8 cellular contexts compared by ENCODE assay signal in the genomic region with DNA sequence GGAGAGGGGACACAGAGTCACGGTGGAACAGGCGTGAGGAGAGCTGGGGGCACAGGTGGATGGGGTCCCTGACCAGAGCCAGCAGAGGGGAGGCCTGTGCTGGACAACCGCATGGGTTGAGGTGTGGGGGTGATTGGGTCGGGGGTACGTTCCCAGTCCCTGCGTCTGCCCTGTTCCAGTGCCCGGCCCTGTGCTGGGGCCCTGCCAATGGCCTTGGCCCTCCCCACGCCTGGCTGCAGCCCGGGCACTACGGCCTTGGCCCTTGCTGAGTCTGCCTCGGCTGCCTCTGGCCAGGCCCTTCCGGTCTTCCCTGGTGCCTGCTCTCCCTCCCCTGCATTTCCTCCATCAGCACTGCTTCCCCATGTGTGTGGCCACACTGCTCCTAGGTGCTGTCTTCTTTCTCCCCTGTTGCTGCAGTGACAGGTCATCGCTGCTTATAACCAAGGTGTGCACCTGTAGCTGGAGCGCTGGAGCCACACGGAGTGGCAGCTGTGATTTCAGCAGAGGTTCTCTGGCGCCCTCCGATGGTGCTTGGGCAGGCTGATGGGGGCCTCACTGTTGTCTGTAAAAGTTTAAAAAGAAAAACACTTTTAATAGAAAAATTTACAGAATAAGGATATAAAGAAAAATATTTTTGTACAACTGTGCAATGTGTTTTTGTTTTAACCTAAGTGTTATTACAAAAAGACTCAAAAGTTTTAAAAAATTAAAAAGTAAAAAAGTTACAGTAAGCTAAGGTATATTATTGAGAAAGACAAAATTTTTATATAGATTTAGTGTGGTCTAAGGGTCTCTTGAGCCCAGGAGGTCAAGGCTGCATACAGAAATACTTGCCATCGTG. TPM values are rescaled to one million over a fixed set of nuclear protein-coding genes. Genes with fewer than 3 reads are reported as not detected.
A peak's percentile ranks its signal among the peaks of the same experiment; 100 is the strongest.
DNase-seq lines count a peak whose midpoint lies in the region; ATAC-seq, FAIRE-seq and TF ChIP-seq lines count a peak whose summit lies in the region.

No MANE protein-coding gene starts in this region.

- peak; percentile 42 for DNase-seq in AG08396 (ENCODE audit: low spot score)
- peak; percentile 45 for DNase-seq in GM19238 (ENCODE audit: insufficient read length, low spot score)
- DNase-seq in NCI-H1092 (lab: John Stamatoyannopoulos, UW): peak; percentile 15
- DNase-seq in activated CD4-positive, alpha-beta T cell treated with anti-CD3 and anti-CD28 coated beads for 4 hours: peak; percentile 34 to 49
- DNase-seq in endothelial cell of umbilical vein (ENCODE audit: low read depth, low spot score): peak; percentile 30
- peak; percentile 43 for DNase-seq in natural killer cell
- no peak for DNase-seq in type B pancreatic cell (ENCODE audit: extremely low spot score, unreplicated experiment)
- DNase-seq in putamen (ENCODE audit: low spot score): no peak

- BruUV-seq in endothelial cell of umbilical vein (replicated peaks; lab: Mats Ljungman, UMichigan): no TSS peak

- H3K36me3 ChIP-seq in endothelial cell of umbilical vein (ENCODE audit: control insufficient read depth in 2 of 2, extremely low read depth in 1 of 2, insufficient read depth in 2 of 2, low read length in 2 of 2): no peaks in the 10 kb centered on the region

- no peak for TF ChIP-seq POLR2A in endothelial cell of umbilical vein (IDR thresholded peaks at IDR 0.05; ENCODE audit: low read depth, low read length)

- H3K9ac ChIP-seq in endothelial cell of umbilical vein (replicated peaks; ENCODE audit: extremely low read depth, insufficient read depth, low read length): no peak overlapping the region

- dilution Hi-C loops in endothelial cell of umbilical vein (cut with MboI; ENCODE audit: extremely low pct_ligation_motif_present, low sequenced_read_pairs): loop anchor here (25.0 kb wide), 1 partner anchor 154 kb away; no protein-coding TSS in a partner anchor

- H3K79me2 ChIP-seq in endothelial cell of umbilical vein (ENCODE audit: control insufficient read depth, insufficient read depth, low read length): no peaks in the 10 kb centered on the region

- H3K4me3 ChIP-seq in endothelial cell of umbilical vein (replicated peaks in 1 of 3; ENCODE audit: insufficient read depth in 1 of 3, low read depth in 1 of 3, low read length in 3 of 3): no peak overlapping the region

- no peak overlapping the region for H3K4me2 ChIP-seq in endothelial cell of umbilical vein (ENCODE audit: insufficient read depth, low read length)

- H2AFZ ChIP-seq in endothelial cell of umbilical vein (ENCODE audit: low read depth, low read length): no peak overlapping the region

- H3K36me3 Mint-ChIP-seq in natural killer cell (no peaks in the 10 kb centered on the region), type B pancreatic cell (no peaks in the 10 kb centered on the region)

- FAIRE-seq in endothelial cell of umbilical vein (lab: Jason Lieb, UNC): no peak

- H3K4me3 Mint-ChIP-seq in natural killer cell (no peak overlapping the region), type B pancreatic cell (no peak overlapping the region)

- peaks cover 3% of the 10 kb centered on the region for H3K4me1 ChIP-seq in endothelial cell of umbilical vein (ENCODE audit: control insufficient read depth, extremely low read depth, insufficient read depth, low read length)

- intact Hi-C loops in endothelial cell of umbilical vein (cut with micrococcal nuclease) (no loop called here), natural killer cell (cut with micrococcal nuclease) (no loop called here)

- H3K4me1 Mint-ChIP-seq in natural killer cell (peaks cover 5 to 10% of the 10 kb centered on the region in 2 donors), type B pancreatic cell (ENCODE audit: unreplicated experiment) (peaks cover 13% of the 10 kb centered on the region)

- POLR2A ChIA-PET in endothelial cell of umbilical vein (lab: Charles Lee): no interaction called here

- H3K27me3 Mint-ChIP-seq in natural killer cell (ENCODE audit: low read depth in 2 of 2) (no peaks in the 10 kb centered on the region), type B pancreatic cell (no peaks in the 10 kb centered on the region)

- H3K9me3 Mint-ChIP-seq in natural killer cell: no peaks in the 10 kb centered on the region
- no peaks in the 10 kb centered on the region for H3K9me3 Mint-ChIP-seq in type B pancreatic cell

- H3K27me3 ChIP-seq in endothelial cell of umbilical vein (ENCODE audit: control insufficient read depth in 2 of 2, insufficient read depth in 2 of 2, low read length in 2 of 2): no peaks in the 10 kb centered on the region

- H3K27ac Mint-ChIP-seq in natural killer cell (no peak overlapping the region), type B pancreatic cell (no peak overlapping the region)

- H3K27ac ChIP-seq in endothelial cell of umbilical vein (ENCODE audit: insufficient read depth, low read depth, low read length): no peak overlapping the region

- CTCF ChIA-PET in endothelial cell of umbilical vein (lab: Charles Lee): interaction anchor here (0.6 to 12.7 kb wide), 12 partner anchors 10 to 152 kb away, joined by 3 to 870 read pairs (median 7); a partner anchor contains a TSS

- H4K20me1 ChIP-seq in endothelial cell of umbilical vein (replicated peaks; ENCODE audit: control insufficient read depth, extremely low read depth, insufficient read depth, low read length): no peaks in the 10 kb centered on the region

- H3K9me3 ChIP-seq in endothelial cell of umbilical vein (replicated peaks; ENCODE audit: control insufficient read depth, insufficient read depth, low read length): no peaks in the 10 kb centered on the region

- TF ChIP-seq CTCF in endothelial cell of umbilical vein (IDR thresholded peaks at IDR 0.05; ENCODE audit: extremely low read depth in 1 of 2, insufficient read depth in 1 of 2, low read depth in 1 of 2, low read length in 2 of 2): peak; percentile 55 to 66
- peak; percentile 62 for TF ChIP-seq CTCF in natural killer cell (IDR thresholded peaks at IDR 0.05)
- peak; percentile 75 for TF ChIP-seq CTCF in type B pancreatic cell (conservative IDR thresholded peaks at IDR 0.05)

- peak in 2 of 3 donors; percentile 56 to 67 for ATAC-seq in natural killer cell

- no peaks in the 10 kb centered on the region for H3K9me1 ChIP-seq in endothelial cell of umbilical vein (replicated peaks; ENCODE audit: control insufficient read depth, extremely low read depth, insufficient read depth, low read length)

TF ChIP-seq in endothelial cell of umbilical vein, 7 proteins besides CTCF, POLR2A, EP300 and RAD21:
- TF ChIP-seq MYC (IDR thresholded peaks at IDR 0.05; ENCODE audit: low read depth, low read length) (no peak), POLR2AphosphoS5 (IDR thresholded peaks at IDR 0.05; ENCODE audit: insufficient read depth, low read depth, low read length) (no peak), GATA2 (IDR thresholded peaks at IDR 0.05; ENCODE audit: insufficient read depth, insufficient read length, low read depth, low read length) (no peak), EZH2 (IDR thresholded peaks at IDR 0.05; ENCODE audit: borderline replicate concordance, low read depth, low read length, severe bottlenecking) (no peak), JUN (IDR thresholded peaks at IDR 0.05; ENCODE audit: borderline replicate concordance, insufficient read depth, insufficient read length, low read depth) (no peak), FOS (IDR thresholded peaks at IDR 0.05; ENCODE audit: borderline replicate concordance, insufficient read depth, low read length) (no peak)
- TF ChIP-seq, protein P1, sequence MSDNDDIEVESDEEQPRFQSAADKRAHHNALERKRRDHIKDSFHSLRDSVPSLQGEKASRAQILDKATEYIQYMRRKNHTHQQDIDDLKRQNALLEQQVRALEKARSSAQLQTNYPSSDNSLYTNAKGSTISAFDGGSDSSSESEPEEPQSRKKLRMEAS (IDR thresholded peaks at IDR 0.05; ENCODE audit: insufficient read depth, insufficient read length): no peak
TF ChIP-seq in endothelial cell of umbilical vein: peak in this region for 0.

RNA-seq across cellular contexts. Expression of a gene that starts 45.2 kb away (rescaled TPM):
- total RNA-seq in endothelial cell of umbilical vein (1.2 and 1.5 TPM in 2 replicates), natural killer cell (1 to 10 TPM in 1 of 3 donors, not detected in 2; 3.3 TPM), type B pancreatic cell (ENCODE audit: low replicate concordance) (0.46 and 0.57 TPM in 2 replicates)
- 0.81 and 1.0 TPM in 2 replicates for polyA plus RNA-seq in endothelial cell of umbilical vein
- polyA plus RNA-seq in endothelial cell of umbilical vein (2011; cell fraction: cytosol; rRNA removed): 0.12 and 0.48 TPM in 2 replicates
- not detected in 2 replicates for polyA plus RNA-seq in endothelial cell of umbilical vein (2011; cell fraction: nucleus; rRNA removed)
- 0.47 and 0.85 TPM in 2 replicates for polyA plus RNA-seq in endothelial cell of umbilical vein (2012)
- polyA minus RNA-seq in endothelial cell of umbilical vein: not detected in 2 replicates
- polyA minus RNA-seq in endothelial cell of umbilical vein (2011; cell fraction: cytosol; rRNA and poly(A)+ RNA removed): not detected
- polyA minus RNA-seq in endothelial cell of umbilical vein (2011; cell fraction: nucleus; rRNA and poly(A)+ RNA removed): 0.96 TPM in 1 of 2 replicates, not detected in the other

RNA-seq across cellular contexts. Expression of a gene that starts 59.4 kb away (rescaled TPM):
- total RNA-seq in endothelial cell of umbilical vein (13.8 and 16.6 TPM in 2 replicates), natural killer cell (10 to 100 TPM; 18.7 to 33.9 (median 26.6) TPM), type B pancreatic cell (ENCODE audit: low replicate concordance) (20.6 and 21.9 TPM in 2 replicates)
- polyA plus RNA-seq in endothelial cell of umbilical vein: 5.1 and 5.9 TPM in 2 replicates
- polyA plus RNA-seq in endothelial cell of umbilical vein (2011; cell fraction: cytosol; rRNA removed): 5.2 and 5.4 TPM in 2 replicates
- polyA plus RNA-seq in endothelial cell of umbilical vein (2011; cell fraction: nucleus; rRNA removed): 13.8 and 14.9 TPM in 2 replicates
- 5.7 and 7.0 TPM in 2 replicates for polyA plus RNA-seq in endothelial cell of umbilical vein (2012)
- 14.0 and 15.0 TPM in 2 replicates for polyA minus RNA-seq in endothelial cell of umbilical vein
- polyA minus RNA-seq in endothelial cell of umbilical vein (2011; cell fraction: cytosol; rRNA and poly(A)+ RNA removed): 20.1 TPM
- 12.7 and 12.9 TPM in 2 replicates for polyA minus RNA-seq in endothelial cell of umbilical vein (2011; cell fraction: nucleus; rRNA and poly(A)+ RNA removed)

Comparison
In these comparisons a context has a peak if more than half of its experiments do, and no peak if none do; other contexts are left out.
1. DNase-seq: peak in AG08396 (single experiment), GM19238 (single experiment), NCI-H1092 (single experiment), activated CD4-positive, alpha-beta T cell treated with anti-CD3 and anti-CD28 coated beads for 4 hours (2 of 2), endothelial cell of umbilical vein (single experiment) and natural killer cell (single experiment); none in type B pancreatic cell (single experiment) and putamen (single experiment).
2. Peak in every context shown above with its lines, with median percentiles within 50 percentile points of each other: CTCF ChIP-seq.